Comparison of ENCODE assay signal across 30 cellular contexts in genomic region chr4:20019310-20020015, GRCh38.
DNase-seq lines count a peak whose midpoint lies in the region; ATAC-seq and TF ChIP-seq lines count a peak whose summit lies in the region.
"Had no signal": no experiment of that assay in that cellular context is flagged by ENCODE, and none has a peak within 500 bp of the region (broad histone marks: within the 10 kb centered on the region; RNA-seq: fewer than 3 reads in every experiment).

No MANE protein-coding gene starts in this region.

- CTCF ChIA-PET in RWPE1 (lab: Yijun Ruan, JAX): interaction anchor here (0.6 kb wide), 1 partner anchor 536 kb away, joined by 3 read pairs; no protein-coding TSS in a partner anchor

- H3K27ac ChIP-seq in RWPE1 (no peak overlapping the region), epithelial cell of prostate (peak overlapping the region; percentile 50)
- H3K27ac ChIP-seq: BLaER1, heart right ventricle, lower lobe of right lung, neutrophil, prostate gland, sigmoid colon, stomach, vagina had no signal

- peak; percentile 36 for DNase-seq in HCEC 1CT
- DNase-seq in RWPE1 (ENCODE audit: low spot score): peak; percentile 20
- DNase-seq in epithelial cell of prostate (ENCODE audit: low read depth, low spot score): no peak
- peak; percentile 15 for DNase-seq in renal cortical epithelial cell (ENCODE audit: low read depth)
- DNase-seq in NCI-H1105 (lab: John Stamatoyannopoulos, UW): no peak
- no peak for DNase-seq in NCI-H748 treated with DMSO at 0.1 percent for 48 hours (lab: John Stamatoyannopoulos, UW)
- DNase-seq: activated CD8-positive, alpha-beta memory T cell treated with anti-CD3 and anti-CD28 coated beads, Interleukin-2, amount 50 U/mL, for 48 hours; activated CD8-positive, alpha-beta T cell treated with anti-CD3 and anti-CD28 coated beads for 36 hours; activated naive CD4-positive, alpha-beta T cell treated with anti-CD3 and anti-CD28 coated beads for 36 hours; erythroblast; H9; heart right ventricle; kidney; lower lobe of right lung; midbrain; naive thymus-derived CD4-positive, alpha-beta T cell; NCI-H1048; NCI-H1694 treated with DMSO at 0.1 percent for 48 hours; NCI-H510A treated with DMSO at 0.1 percent for 48 hours; OCI-M1; sigmoid colon; stimulated activated CD4-positive, alpha-beta T cell treated with anti-CD3 and anti-CD28 coated beads, Interleukin-12 subunit alpha, Interleukin-12 subunit beta, amount 100 ng/mL, for 4 hours; stimulated activated CD4-positive, alpha-beta T cell treated with anti-CD3 and anti-CD28 coated beads, Interleukin-2, amount 100 ng/mL, for 48 hours; stomach had no signal

- POLR2A ChIA-PET in RWPE1 (lab: Yijun Ruan, JAX; ENCODE audit: low non-redundant PET): no interaction called here

- no peak for TF ChIP-seq CTCF in RWPE1 (conservative IDR thresholded peaks at IDR 0.05; ENCODE audit: low read depth)

- ATAC-seq in HG02678 (IDR thresholded peaks at IDR 0.05; ENCODE audit: unreplicated experiment): no peak
- ATAC-seq: activated CD8-positive, alpha-beta T cell treated with anti-CD3 and anti-CD28 coated beads for 36 hours; heart right ventricle; lower lobe of right lung; naive thymus-derived CD4-positive, alpha-beta T cell; Right ventricle myocardium inferior had no signal

Comparison
In these comparisons a context has a peak if more than half of its experiments do, and no peak if none do; other contexts are left out.
1. DNase-seq: peak in HCEC 1CT (single experiment), RWPE1 (single experiment) and renal cortical epithelial cell (single experiment); none in epithelial cell of prostate (single experiment), NCI-H1105 (single experiment) and NCI-H748 treated with DMSO at 0.1 percent for 48 hours (single experiment).